In the genomic region with DNA sequence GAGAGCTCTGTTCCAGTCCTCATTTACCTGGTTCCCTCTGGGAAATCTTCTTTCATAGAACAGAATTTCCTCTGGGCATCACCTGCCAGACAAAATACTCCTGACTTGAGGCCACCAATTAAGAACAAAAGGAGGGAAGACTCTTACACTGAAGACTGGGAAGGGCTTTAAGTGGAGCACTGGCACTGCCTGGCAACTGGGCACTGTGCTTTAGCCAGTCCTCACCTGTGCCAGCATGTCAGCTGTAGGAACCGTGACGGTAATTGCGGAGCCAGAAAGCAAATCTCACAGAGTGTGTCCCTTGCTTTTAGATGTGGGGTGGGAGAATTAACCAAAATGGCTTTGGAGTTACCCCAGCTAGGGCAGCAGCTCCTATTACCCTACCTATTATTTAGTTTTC, we compare ENCODE assay signal across 28 cellular contexts. TPM values are rescaled to one million over a fixed set of nuclear protein-coding genes. Genes with fewer than 3 reads are reported as not detected.
DNase-seq lines count a peak whose midpoint lies in the region; TF ChIP-seq lines count a peak whose summit lies in the region.
"Had no signal": no experiment of that assay in that cellular context is flagged by ENCODE, and none has a peak within 500 bp of the region (broad histone marks: within the 10 kb centered on the region; RNA-seq: fewer than 3 reads in every experiment).

No MANE protein-coding gene starts in this region.

- peak; percentile 3 for DNase-seq in NCI-H2227 treated with DMSO at 0.1 percent for 48 hours (lab: John Stamatoyannopoulos, UW)
- no peak for DNase-seq in NCI-H2227 (lab: John Stamatoyannopoulos, UW; ENCODE audit: unreplicated experiment)
- peak; percentile 37 for DNase-seq in NCI-H2029 (lab: John Stamatoyannopoulos, UW)
- DNase-seq in NCI-H345 (lab: John Stamatoyannopoulos, UW), result peak; percentile 74
- DNase-seq in stimulated activated CD4-positive, alpha-beta T cell treated with anti-CD3 and anti-CD28 coated beads, Interleukin-4, amount 100 ng/mL, for 4 hours, result no peak
- DNase-seq in CD4-positive, alpha-beta memory T cell, result no peak
- DNase-seq in osteoblast (ENCODE audit: insufficient read length, low spot score, missing footprints), result no peak
- DNase-seq: 8988T; activated CD8-positive, alpha-beta T cell treated with anti-CD3 and anti-CD28 coated beads, Interleukin-2, amount 10 ng/mL, durations not matched to agents 7 days and 5 days; amygdala; KBM-7; kidney glomerular epithelial cell; NCI-H2171 treated with DMSO at 0.1 percent for 48 hours; NCI-H748 treated with DMSO at 0.1 percent for 48 hours; stimulated activated naive CD4-positive, alpha-beta T cell treated with Interleukin-2 at 50 U/mL for 16 hours; SW 1271; T-helper 9 cell; testis had no signal

- peaks cover 62% of the 10 kb centered on the region for H4K20me1 ChIP-seq in osteoblast (ENCODE audit: insufficient read depth, low read length)

- H3K4me3 Mint-ChIP-seq in CD4-positive, alpha-beta memory T cell, result no peak overlapping the region
- H3K4me3 Mint-ChIP-seq: activated CD8-positive, alpha-beta T cell treated with anti-CD3 and anti-CD28 coated beads, Interleukin-2, amount 10 ng/mL, durations not matched to agents 7 days and 5 days; activated naive CD4-positive, alpha-beta T cell treated with anti-CD3 and anti-CD28 coated beads, Interleukin-2, amount 50 U/mL, for 24 hours; neural progenitor cell had no signal

- no peaks in the 10 kb centered on the region for H3K27me3 Mint-ChIP-seq in CD4-positive, alpha-beta memory T cell
- H3K27me3 Mint-ChIP-seq: activated naive CD4-positive, alpha-beta T cell treated with anti-CD3 and anti-CD28 coated beads, Interleukin-2, amount 50 U/mL, for 24 hours had no signal

- H3K36me3 ChIP-seq in endocrine pancreas (ENCODE audit: control insufficient read depth, insufficient read depth, low read length), result no peaks in the 10 kb centered on the region
- H3K36me3 ChIP-seq in CD4-positive, alpha-beta memory T cell (ENCODE audit: insufficient read depth, low read length), result no peaks in the 10 kb centered on the region
- no peaks in the 10 kb centered on the region for H3K36me3 ChIP-seq in osteoblast (ENCODE audit: insufficient read depth, low read length)
- H3K36me3 ChIP-seq: neural progenitor cell had no signal

- no peaks in the 10 kb centered on the region for H3K4me1 Mint-ChIP-seq in CD4-positive, alpha-beta memory T cell
- H3K4me1 Mint-ChIP-seq: activated naive CD4-positive, alpha-beta T cell treated with anti-CD3 and anti-CD28 coated beads, Interleukin-2, amount 50 U/mL, for 24 hours; neural progenitor cell had no signal

- H3K9me3 ChIP-seq in endocrine pancreas (ENCODE audit: control insufficient read depth, low read length) (no peaks in the 10 kb centered on the region), osteoblast (ENCODE audit: low read depth, low read length) (no peaks in the 10 kb centered on the region)
- H3K9me3 ChIP-seq in CD4-positive, alpha-beta memory T cell (ENCODE audit: control insufficient read depth in 1 of 2, low read length in 2 of 2), result no peaks in the 10 kb centered on the region
- H3K9me3 ChIP-seq: gastroesophageal sphincter, testis had no signal

- H3K4me2 ChIP-seq in osteoblast (ENCODE audit: insufficient read depth, low read length), result no peak overlapping the region
- H3K4me2 ChIP-seq: neural progenitor cell had no signal

- no peaks in the 10 kb centered on the region for H3K27me3 ChIP-seq in endocrine pancreas (ENCODE audit: control insufficient read depth, insufficient read depth, low read length)
- no peaks in the 10 kb centered on the region for H3K27me3 ChIP-seq in CD4-positive, alpha-beta memory T cell (ENCODE audit: insufficient read depth, low read length)
- no peaks in the 10 kb centered on the region for H3K27me3 ChIP-seq in osteoblast (ENCODE audit: insufficient read depth, low read length)
- H3K27me3 ChIP-seq: gastroesophageal sphincter, neural progenitor cell, testis had no signal

- H3K27ac ChIP-seq in CD4-positive, alpha-beta memory T cell (ENCODE audit: low read depth, low read length), result no peak overlapping the region
- no peak overlapping the region for H3K27ac ChIP-seq in osteoblast (ENCODE audit: low read depth, low read length)
- H3K27ac ChIP-seq: gastroesophageal sphincter, neural progenitor cell, skin epidermis, testis had no signal

- H3K4me3 ChIP-seq in endocrine pancreas (ENCODE audit: control insufficient read depth, insufficient read depth, low read length) (no peak overlapping the region), osteoblast (ENCODE audit: insufficient read depth, low read length) (no peak overlapping the region)
- H3K4me3 ChIP-seq in CD4-positive, alpha-beta memory T cell (ENCODE audit: low read length in 2 of 2), result no peak overlapping the region
- H3K4me3 ChIP-seq: gastroesophageal sphincter, neural progenitor cell, skin epidermis, testis had no signal

- H3K36me3 Mint-ChIP-seq in CD4-positive, alpha-beta memory T cell, result peaks cover 0 to 8% of the 10 kb centered on the region in 2 donors
- H3K36me3 Mint-ChIP-seq: neural progenitor cell had no signal

- TF ChIP-seq CTCF in osteoblast (IDR thresholded peaks at IDR 0.05; ENCODE audit: extremely low read depth, low read depth, low read length), result no peak

- no peaks in the 10 kb centered on the region for H3K9me3 Mint-ChIP-seq in CD4-positive, alpha-beta memory T cell
- H3K9me3 Mint-ChIP-seq: activated naive CD4-positive, alpha-beta T cell treated with anti-CD3 and anti-CD28 coated beads, Interleukin-2, amount 50 U/mL, for 24 hours; activated T-helper 2 cell treated with anti-CD3 and anti-CD28 coated beads, Interferon-gamma antibody, Interleukin-2, Interleukin-4, amounts not matched to agents 10 μg/mL and 5 μg/mL and 100 μg/mL, durations not matched to agents 14 hours and 24 hours and 36 hours; neural progenitor cell had no signal

- H3K4me1 ChIP-seq in endocrine pancreas (ENCODE audit: control insufficient read depth, insufficient read depth, low read length), result no peaks in the 10 kb centered on the region
- H3K4me1 ChIP-seq in CD4-positive, alpha-beta memory T cell (ENCODE audit: insufficient read depth, low read length), result no peaks in the 10 kb centered on the region
- no peaks in the 10 kb centered on the region for H3K4me1 ChIP-seq in osteoblast (ENCODE audit: insufficient read depth, low read length)
- H3K4me1 ChIP-seq: gastroesophageal sphincter, neural progenitor cell, testis had no signal

- H3K79me2 ChIP-seq in osteoblast (ENCODE audit: insufficient read depth, low read length), result no peaks in the 10 kb centered on the region

- H3K9ac ChIP-seq in endocrine pancreas (ENCODE audit: control insufficient read depth, insufficient read depth, low read length), result peak overlapping the region; percentile 56
- H3K9ac ChIP-seq: neural progenitor cell had no signal

- CTCF ChIA-PET in CD4-positive, alpha-beta memory T cell (lab: Charles Lee; ENCODE audit: partially characterized antibody), result interaction anchor here (1.4 to 6.0 kb wide), 2 partner anchors 14 to 21 kb away, joined by 5 to 26 read pairs; no protein-coding TSS in a partner anchor

- no peak overlapping the region for H3K27ac Mint-ChIP-seq in CD4-positive, alpha-beta memory T cell
- H3K27ac Mint-ChIP-seq: activated CD8-positive, alpha-beta T cell treated with anti-CD3 and anti-CD28 coated beads, Interleukin-2, amount 10 ng/mL, durations not matched to agents 7 days and 5 days; activated naive CD4-positive, alpha-beta T cell treated with anti-CD3 and anti-CD28 coated beads, Interleukin-2, amount 50 U/mL, for 24 hours; activated T-helper 2 cell treated with anti-CD3 and anti-CD28 coated beads, Interferon-gamma antibody, Interleukin-2, Interleukin-4, amounts not matched to agents 10 μg/mL and 5 μg/mL and 100 μg/mL, durations not matched to agents 14 hours and 24 hours and 36 hours; neural progenitor cell had no signal

- intact Hi-C loops in CD4-positive, alpha-beta memory T cell (cut with micrococcal nuclease), result no loop called here

- H2AFZ ChIP-seq in osteoblast (ENCODE audit: low read length), result no peak overlapping the region
- H2AFZ ChIP-seq: neural progenitor cell had no signal

- POLR2A ChIA-PET in CD4-positive, alpha-beta memory T cell (lab: Charles Lee; ENCODE audit: partially characterized antibody), result no interaction called here

RNA-seq across cellular contexts. Expression of gene FAM219A, which starts 40.6 kb away (rescaled TPM):
- total RNA-seq in CD4-positive, alpha-beta memory T cell, result 10 to 100 TPM; 13.9 to 16.3 TPM
- polyA plus RNA-seq in CD4-positive, alpha-beta memory T cell, result 1 to 10 TPM in 1 of 2 donors, under 1 TPM in 1; 0.33 to 1.4 TPM
- 8.5 and 9.4 TPM in 2 replicates for total RNA-seq in osteoblast

RNA-seq across cellular contexts. Expression of gene DNAI1, which starts 40.9 kb away (rescaled TPM):
- total RNA-seq in CD4-positive, alpha-beta memory T cell, result not detected
- polyA plus RNA-seq in CD4-positive, alpha-beta memory T cell, result not detected
- 47.4 TPM in 1 of 2 replicates, not detected in the other for total RNA-seq in osteoblast
- total RNA-seq: activated CD8-positive, alpha-beta T cell treated with anti-CD3 and anti-CD28 coated beads, Interleukin-2, amount 10 ng/mL, durations not matched to agents 7 days and 5 days; activated T-helper 2 cell treated with anti-CD3 and anti-CD28 coated beads, Interferon-gamma antibody, Interleukin-2, Interleukin-4, amounts not matched to agents 10 μg/mL and 5 μg/mL and 100 μg/mL, durations not matched to agents 14 hours and 24 hours and 36 hours; Daoy; gastroesophageal sphincter; lower leg skin; M059J; RPMI7951 had no signal

RNA-seq across cellular contexts. Expression of gene MYORG, which starts 41.0 kb away (rescaled TPM):
- 1 to 10 TPM; 1.3 to 1.4 TPM for total RNA-seq in CD4-positive, alpha-beta memory T cell
- under 1 TPM; 0.09 to 0.55 TPM for polyA plus RNA-seq in CD4-positive, alpha-beta memory T cell
- 0.36 and 0.88 TPM in 2 replicates for total RNA-seq in osteoblast

Comparison
In these comparisons a context has a peak if more than half of its experiments do, and no peak if none do; other contexts are left out.
1. DNase-seq: peak in NCI-H2227 treated with DMSO at 0.1 percent for 48 hours (single experiment), NCI-H2029 (single experiment) and NCI-H345 (single experiment); none in NCI-H2227 (single experiment), stimulated activated CD4-positive, alpha-beta T cell treated with anti-CD3 and anti-CD28 coated beads, Interleukin-4, amount 100 ng/mL, for 4 hours (0 of 2), CD4-positive, alpha-beta memory T cell (0 of 5) and osteoblast (single experiment).